Comparison of ENCODE assay signal across 8 cellular contexts in the genomic region with DNA sequence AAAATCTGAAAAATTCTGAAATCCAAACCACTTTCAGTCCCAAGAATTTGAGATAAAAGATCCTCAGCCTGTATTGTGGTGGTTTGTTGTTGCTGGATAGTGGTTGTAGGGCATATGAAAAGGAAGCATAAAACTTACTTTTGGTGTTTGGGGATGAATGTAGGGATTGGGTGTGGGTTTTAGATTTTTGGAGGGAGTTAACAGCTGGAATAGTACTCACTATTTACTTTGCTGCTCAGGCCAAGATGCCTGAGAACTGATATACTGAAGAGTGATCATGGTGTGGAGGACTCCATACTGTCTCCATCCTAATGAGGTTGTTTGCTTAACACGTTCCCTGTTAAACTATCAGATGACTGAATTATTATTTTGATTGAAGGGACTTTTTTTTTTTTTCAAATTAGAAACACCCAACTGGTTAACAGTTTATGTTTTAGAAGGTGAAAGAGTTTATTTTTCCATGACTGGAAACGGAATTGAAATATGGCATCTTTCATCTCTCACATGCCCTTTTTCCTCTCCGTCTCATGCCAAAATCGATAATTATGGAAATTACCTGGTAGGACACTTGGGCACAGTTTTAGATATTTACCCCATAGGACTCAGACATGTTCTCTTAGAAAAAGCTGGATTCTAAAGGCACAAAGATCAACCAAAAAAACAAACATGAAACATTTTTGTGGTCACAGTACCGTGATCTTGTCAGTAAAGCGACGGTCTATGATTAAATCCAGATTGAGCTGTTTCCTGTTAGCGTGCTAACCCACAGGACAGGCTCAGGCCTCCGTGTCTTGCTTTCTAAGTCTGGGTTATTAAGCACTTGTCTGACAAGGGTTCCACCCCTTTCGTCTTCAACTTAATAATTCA. TPM values are rescaled to one million over a fixed set of nuclear protein-coding genes. Genes with fewer than 3 reads are reported as not detected.
DNase-seq lines count a peak whose midpoint lies in the region; ATAC-seq and TF ChIP-seq lines count a peak whose summit lies in the region.

No MANE protein-coding gene starts in this region.

- no peaks in the 10 kb centered on the region for H3K27me3 ChIP-seq in CD4-positive, CD25-positive, alpha-beta regulatory T cell (ENCODE audit: control insufficient read depth, insufficient read depth, low read length)
- H3K27me3 ChIP-seq in ovary (no peaks in the 10 kb centered on the region), HAP-1 (ENCODE audit: low read depth) (no peaks in the 10 kb centered on the region)

- H3K4me1 ChIP-seq in CD4-positive, CD25-positive, alpha-beta regulatory T cell (ENCODE audit: control insufficient read depth, insufficient read depth, low read length, poor library complexity, severe bottlenecking), result peaks cover 12% of the 10 kb centered on the region
- H3K4me1 ChIP-seq in ovary (ENCODE audit: insufficient read depth) (peaks cover 4% of the 10 kb centered on the region), HAP-1 (peaks cover 10% of the 10 kb centered on the region)

- no peaks in the 10 kb centered on the region for H3K36me3 ChIP-seq in CD4-positive, CD25-positive, alpha-beta regulatory T cell (ENCODE audit: control insufficient read depth, insufficient read depth, low read length)
- no peaks in the 10 kb centered on the region for H3K36me3 ChIP-seq in ovary
- no peaks in the 10 kb centered on the region for H3K36me3 ChIP-seq in HAP-1 (replicated peaks)

- peak overlapping the region in 3 of 4 donors; percentile 16 to 65 (median 40) for H3K4me3 Mint-ChIP-seq in CD4-positive, CD25-positive, alpha-beta regulatory T cell

- peaks cover 0 to 2% (median 0%) of the 10 kb centered on the region in 7 donors for H3K9me3 Mint-ChIP-seq in CD4-positive, CD25-positive, alpha-beta regulatory T cell

- intact Hi-C loops in ovary (cut with DNase I), result no loop called here

- WGBS in ovary, 3 donors, result 14 to 17% (median 14%) methylated on average over 10 of the region's 10 CpGs

- in situ Hi-C loops in HAP-1 (cut with MboI; ENCODE audit: low sequenced_read_pairs), result no loop called here

- no peak overlapping the region for H3K27ac ChIP-seq in CD4-positive, CD25-positive, alpha-beta regulatory T cell (ENCODE audit: insufficient read depth, low read length, poor library complexity, severe bottlenecking)
- H3K27ac ChIP-seq in ovary, result peak overlapping the region in 1 of 2 donors; percentile 72

- H3K9me3 ChIP-seq in CD4-positive, CD25-positive, alpha-beta regulatory T cell (ENCODE audit: control insufficient read depth in 2 of 2, low read length in 2 of 2), result no peaks in the 10 kb centered on the region
- H3K9me3 ChIP-seq in ovary, result no peaks in the 10 kb centered on the region
- H3K9me3 ChIP-seq in HAP-1, result no peaks in the 10 kb centered on the region

- TF ChIP-seq EP300 in ovary (IDR thresholded peaks at IDR 0.05), result no peak

- H3K27ac Mint-ChIP-seq in CD4-positive, CD25-positive, alpha-beta regulatory T cell, result peak overlapping the region; percentile 43 to 76 (median 50)

- no peak for TF ChIP-seq CTCF in epithelial cell of proximal tubule (conservative IDR thresholded peaks at IDR 0.05; ENCODE audit: low read depth, low read length)
- no peak for TF ChIP-seq CTCF in ovary (IDR thresholded peaks at IDR 0.05)

- DNase-seq in CD4-positive, CD25-positive, alpha-beta regulatory T cell, result peak in 2 of 3 donors; percentile 12 to 76
- DNase-seq in GM19238 (ENCODE audit: insufficient read length, low spot score) (peak; percentile 34), SW480 (ENCODE audit: low spot score) (peak; percentile 36), epithelial cell of proximal tubule (ENCODE audit: low read depth) (no peak), ovary (no peak), HAP-1 (ENCODE audit: low spot score in 2 of 2) (no peak), cerebellar nuclear complex (lab: John Stamatoyannopoulos, UW) (no peak)

- no peaks in the 10 kb centered on the region for H3K36me3 Mint-ChIP-seq in CD4-positive, CD25-positive, alpha-beta regulatory T cell

- H3K27me3 Mint-ChIP-seq in CD4-positive, CD25-positive, alpha-beta regulatory T cell, result no peaks in the 10 kb centered on the region

- peak; percentile 76 to 94 for ATAC-seq in CD4-positive, CD25-positive, alpha-beta regulatory T cell (ENCODE audit: low read depth in 2 of 2)
- ATAC-seq in HG03196 (IDR thresholded peaks at IDR 0.05; ENCODE audit: unreplicated experiment), result peak; percentile 89

- no peak for TF ChIP-seq POLR2A in ovary (IDR thresholded peaks at IDR 0.05)

- peaks cover 7 to 16% (median 12%) of the 10 kb centered on the region in 4 donors for H3K4me1 Mint-ChIP-seq in CD4-positive, CD25-positive, alpha-beta regulatory T cell

- H3K4me3 ChIP-seq in CD4-positive, CD25-positive, alpha-beta regulatory T cell (ENCODE audit: low read depth, low read length), result peak overlapping the region; percentile 60
- H3K4me3 ChIP-seq in epithelial cell of proximal tubule (ENCODE audit: low read depth, low read length) (peak overlapping the region; percentile 22), ovary (peak overlapping the region; percentile 16), HAP-1 (no peak overlapping the region)

RNA-seq across cellular contexts. Expression of a gene that starts 37.3 kb away (rescaled TPM):
- 1.4 TPM for total RNA-seq in CD4-positive, CD25-positive, alpha-beta regulatory T cell
- polyA plus RNA-seq in CD4-positive, CD25-positive, alpha-beta regulatory T cell, result 1 to 10 TPM; 1.8 to 2.8 (median 2.0) TPM
- total RNA-seq in epithelial cell of proximal tubule (1.6 and 2.8 TPM in 2 replicates), ovary (10 to 100 TPM; 14.3 to 61.6 (median 25.7) TPM)
- polyA plus RNA-seq in ovary, result 10 to 100 TPM; 19.5 to 54.2 TPM

Comparison
In these comparisons a context has a peak if more than half of its experiments do, and no peak if none do; other contexts are left out.
1. DNase-seq: peak in CD4-positive, CD25-positive, alpha-beta regulatory T cell (2 of 3), GM19238 (single experiment) and SW480 (single experiment); none in epithelial cell of proximal tubule (single experiment), ovary (0 of 5), HAP-1 (0 of 2) and cerebellar nuclear complex (0 of 2).